Comparison of ENCODE assay signal across 8 cellular contexts in genomic region chr6:26596579-26597388, GRCh38. TPM values are rescaled to one million over a fixed set of nuclear protein-coding genes. Genes with fewer than 3 reads are reported as not detected.
DNase-seq lines count a peak whose midpoint lies in the region; ATAC-seq and TF ChIP-seq lines count a peak whose summit lies in the region.

Gene ABT1, plus strand, starts transcription at chr6:26596953. Its CDS starts 30 bp downstream, at chr6:26596983.

- ATAC-seq in HG02798 (IDR thresholded peaks at IDR 0.05; ENCODE audit: poor library complexity, unreplicated experiment) = peak; percentile 90

- intact Hi-C loops in transverse colon (cut with DNase I; ENCODE audit: low total_unique reads) = loop anchor here (1.0 kb wide), 1 partner anchor 255 kb away; no protein-coding TSS in a partner anchor

- peak within 1 kb of the TSS; percentile 80 for H2AFZ ChIP-seq in parathyroid adenoma

- in situ Hi-C loops in transverse colon (cut with MboI; ENCODE audit: low pct_ligation_motif_present in 1 of 4, low pct_unique_long_range_greater_than_20kb in 1 of 4, low sequenced_read_pairs in 3 of 4) = loop anchor here in 2 of 4 donors (10.0 to 25.0 kb wide), 2 partner anchors 262 to 1266 kb away; a partner anchor contains a TSS

- no peak for TF ChIP-seq EP300 in transverse colon (IDR thresholded peaks at IDR 0.05; ENCODE audit: low read depth)

- peak within 1 kb of the TSS; percentile 46 for H3K9ac ChIP-seq in parathyroid adenoma

- peaks cover 22% of the 10 kb centered on the region for H3K27me3 ChIP-seq in cardiac muscle cell
- no peaks in the 10 kb centered on the region for H3K27me3 ChIP-seq in parathyroid adenoma (ENCODE audit: control insufficient read depth, insufficient read depth, low read length)
- H3K27me3 ChIP-seq in transverse colon = peaks cover 34% of the 10 kb centered on the region

- no peaks in the 10 kb centered on the region for H3K79me2 ChIP-seq in parathyroid adenoma

- TF ChIP-seq CTCF in GM12875 (IDR thresholded peaks at IDR 0.05; ENCODE audit: borderline replicate concordance, insufficient read depth, low read depth, low read length) (no peak), cardiac muscle cell (IDR thresholded peaks at IDR 0.05; ENCODE audit: low read depth, low read length) (no peak), parathyroid adenoma (IDR thresholded peaks at IDR 0.05) (no peak), transverse colon (IDR thresholded peaks at IDR 0.05) (no peak)

- no peaks in the 10 kb centered on the region for H3K9me3 ChIP-seq in cardiac muscle cell (ENCODE audit: low read depth)
- H3K9me3 ChIP-seq in parathyroid adenoma (ENCODE audit: control insufficient read depth, low read length) = no peaks in the 10 kb centered on the region
- H3K9me3 ChIP-seq in transverse colon = no peaks in the 10 kb centered on the region

- H3K27ac ChIP-seq in adipose tissue (ENCODE audit: low read depth, low read length) = no peak within 1 kb of the TSS
- peak within 1 kb of the TSS; percentile 82 for H3K27ac ChIP-seq in cardiac muscle cell
- H3K27ac ChIP-seq in parathyroid adenoma = peak within 1 kb of the TSS; percentile 82
- H3K27ac ChIP-seq in transverse colon = peak within 1 kb of the TSS; percentile 89 to 92 (median 90)

- peaks cover 5% of the 10 kb centered on the region for H3K36me3 ChIP-seq in cardiac muscle cell
- H3K36me3 ChIP-seq in parathyroid adenoma (ENCODE audit: control insufficient read depth, insufficient read depth, low read length) = no peaks in the 10 kb centered on the region
- peaks cover 0 to 21% (median 5%) of the 10 kb centered on the region in 4 donors for H3K36me3 ChIP-seq in transverse colon

- DNase-seq in NCI-H1436 (lab: John Stamatoyannopoulos, UW) (peak; percentile 95), SW480 (ENCODE audit: low spot score) (peak; percentile 96), cardiac muscle cell (ENCODE audit: low read depth in 1 of 2, low spot score in 1 of 2) (peak; percentile 98 to 99), transverse colon (peak; percentile 98)

- H3K4me3 ChIP-seq in GM12875 (ENCODE audit: low read depth, low read length) (peak within 1 kb of the TSS; percentile 89), cardiac muscle cell (peak within 1 kb of the TSS; percentile 64), parathyroid adenoma (ENCODE audit: low read depth, low read length) (peak within 1 kb of the TSS; percentile 85), transverse colon (peak within 1 kb of the TSS; percentile 78 to 96 (median 84))

- H3K4me1 ChIP-seq in cardiac muscle cell (ENCODE audit: low read depth) (no peaks in the 10 kb centered on the region), parathyroid adenoma (peaks cover 3% of the 10 kb centered on the region), transverse colon (peaks cover 6 to 23% (median 8%) of the 10 kb centered on the region in 4 donors)

- H3K4me2 ChIP-seq in parathyroid adenoma (ENCODE audit: low read length) = peak within 1 kb of the TSS; percentile 90

- 0% methylated on average over 51 of the region's 51 CpGs for WGBS in adipose tissue, 3 donors
- WGBS in transverse colon (ENCODE audit: low coverage in 1 of 2), 2 donors = 0% methylated on average over 7 to 51 of the region's 51 CpGs

- TF ChIP-seq POLR2A in transverse colon (IDR thresholded peaks at IDR 0.05) = peak; percentile 88

RNA-seq across cellular contexts. Expression of gene ABT1, which starts in this region (rescaled TPM):
- polyA plus RNA-seq in adipose tissue = 10 to 100 TPM in 2 of 3 donors, 1 to 10 TPM in 1; 8.1 to 16.3 (median 11.8) TPM
- 21.2 and 25.4 TPM in 2 replicates for total RNA-seq in cardiac muscle cell
- polyA plus RNA-seq in cardiac muscle cell = 27.0 and 30.2 TPM in 2 replicates
- total RNA-seq in transverse colon = 10 to 100 TPM in 3 of 4 donors, 1 to 10 TPM in 1; 5.6 to 16.5 (median 12.4) TPM
